11 cellular contexts compared by ENCODE assay signal in the genomic region with DNA sequence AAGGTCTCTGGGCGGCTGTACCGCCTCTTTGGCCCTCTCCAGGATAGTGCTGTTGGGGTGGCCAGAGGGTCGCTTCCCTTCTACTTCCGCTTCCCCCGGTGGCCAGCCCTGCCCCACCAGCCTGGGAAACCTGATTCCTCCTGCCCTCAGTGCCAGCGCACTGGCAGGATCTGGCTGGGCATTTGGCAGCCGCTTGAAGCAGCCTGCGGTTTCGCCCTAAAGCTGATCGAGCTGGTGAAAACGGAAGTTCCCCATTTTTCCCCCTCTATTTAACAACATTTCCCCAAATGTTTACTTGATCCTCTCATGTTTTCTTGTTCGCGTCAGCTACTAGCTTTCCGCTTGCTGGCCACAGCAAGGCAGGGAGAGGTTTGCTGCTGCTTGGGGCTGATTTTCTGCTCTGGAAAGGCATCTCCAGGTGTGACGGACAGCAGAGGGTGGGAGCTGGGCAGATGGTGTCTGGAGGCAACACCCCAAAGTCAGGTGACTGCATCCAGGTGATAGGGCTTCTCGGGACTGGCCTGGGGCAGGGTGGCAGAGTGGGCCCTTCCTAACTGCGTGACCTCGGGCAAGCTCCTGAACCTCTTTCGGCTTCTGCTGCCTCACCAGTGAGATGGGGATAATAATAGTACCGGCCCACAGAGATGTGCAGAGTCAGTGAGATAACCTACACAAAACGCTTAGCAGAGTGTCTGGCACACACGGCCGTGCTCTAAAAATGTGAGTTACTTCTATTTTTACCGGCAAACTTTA. TPM values are rescaled to one million over a fixed set of nuclear protein-coding genes. Genes with fewer than 3 reads are reported as not detected.
DNase-seq lines count a peak whose midpoint lies in the region; ATAC-seq and TF ChIP-seq lines count a peak whose summit lies in the region.
"Had no signal": no experiment of that assay in that cellular context is flagged by ENCODE, and none has a peak within 500 bp of the region (broad histone marks: within the 10 kb centered on the region; RNA-seq: fewer than 3 reads in every experiment).

No MANE protein-coding gene starts in this region.

- H4K20me1 ChIP-seq in BLaER1: peaks cover 71% of the 10 kb centered on the region

- no peak overlapping the region for H3K9ac ChIP-seq in BLaER1

- DNase-seq in NCI-H1092 treated with DMSO at 0.1 percent for 48 hours (lab: John Stamatoyannopoulos, UW): peak; percentile 82
- DNase-seq in breast epithelium (ENCODE audit: low spot score in 2 of 2): no peak
- DNase-seq in medulla oblongata (ENCODE audit: extremely low spot score): peak; percentile 22
- DNase-seq in ureter (ENCODE audit: low spot score): no peak
- no peak for DNase-seq in GM10248 (ENCODE audit: extremely low spot score)
- DNase-seq: body of pancreas, C1 segment of cervical spinal cord, NCI-H1048 had no signal

- TF ChIP-seq CTCF in breast epithelium (IDR thresholded peaks at IDR 0.05): no peak
- no peak for TF ChIP-seq CTCF in GM10248 (IDR thresholded peaks at IDR 0.05; ENCODE audit: control extremely low read depth, extremely low read depth, low read depth, missing control alignments)

- H3K9me3 ChIP-seq in BLaER1 (no peaks in the 10 kb centered on the region), breast epithelium (no peaks in the 10 kb centered on the region)
- H3K9me3 ChIP-seq: body of pancreas had no signal

- H3K4me2 ChIP-seq in BLaER1: peak overlapping the region; percentile 74

- H3K36me3 ChIP-seq in BLaER1 (no peaks in the 10 kb centered on the region), breast epithelium (no peaks in the 10 kb centered on the region)

- H3K27me3 ChIP-seq in BLaER1 (no peaks in the 10 kb centered on the region), breast epithelium (no peaks in the 10 kb centered on the region)
- H3K27me3 ChIP-seq: body of pancreas had no signal

- H3K27ac ChIP-seq in BLaER1: no peak overlapping the region
- peak overlapping the region; percentile 33 to 56 for H3K27ac ChIP-seq in breast epithelium
- H3K27ac ChIP-seq: body of pancreas had no signal

- intact Hi-C loops in breast epithelium (cut with DNase I; ENCODE audit: low total_unique reads): no loop called here

- peaks cover 60% of the 10 kb centered on the region for H3K4me1 ChIP-seq in BLaER1
- peaks cover 0 to 7% of the 10 kb centered on the region in 2 donors for H3K4me1 ChIP-seq in breast epithelium
- H3K4me1 ChIP-seq: body of pancreas had no signal

- POLR2A ChIA-PET in GM10248 (lab: Yijun Ruan, JAX): no interaction called here

- CTCF ChIA-PET in GM10248 (lab: Yijun Ruan, JAX): interaction anchor here (1.0 to 2.4 kb wide), 3 partner anchors 73 to 145 kb away, joined by 3 to 12 read pairs (median 3); no protein-coding TSS in a partner anchor

- no peak for TF ChIP-seq POLR2A in breast epithelium (IDR thresholded peaks at IDR 0.05)

- H3K4me3 ChIP-seq in BLaER1 (no peak overlapping the region), breast epithelium (peak overlapping the region in 2 of 3 donors; percentile 5 to 44)
- H3K4me3 ChIP-seq: body of pancreas had no signal

- ATAC-seq in GM19328 (IDR thresholded peaks at IDR 0.05; ENCODE audit: unreplicated experiment): no peak
- ATAC-seq in HG03139 (IDR thresholded peaks at IDR 0.05; ENCODE audit: unreplicated experiment): no peak
- ATAC-seq: body of pancreas had no signal

RNA-seq across cellular contexts. Expression of a gene that starts 53.0 kb away (rescaled TPM):
- total RNA-seq in breast epithelium (10 to 100 TPM; 16.8 to 44.9 (median 36.9) TPM), ureter (53.0 TPM)

Comparison
In these comparisons a context has a peak if more than half of its experiments do, and no peak if none do; other contexts are left out.
1. DNase-seq: peak in NCI-H1092 treated with DMSO at 0.1 percent for 48 hours (single experiment) and medulla oblongata (single experiment); none in breast epithelium (0 of 2), ureter (single experiment) and GM10248 (single experiment).